ENCODE assay signal across 8 cellular contexts in the genomic region with DNA sequence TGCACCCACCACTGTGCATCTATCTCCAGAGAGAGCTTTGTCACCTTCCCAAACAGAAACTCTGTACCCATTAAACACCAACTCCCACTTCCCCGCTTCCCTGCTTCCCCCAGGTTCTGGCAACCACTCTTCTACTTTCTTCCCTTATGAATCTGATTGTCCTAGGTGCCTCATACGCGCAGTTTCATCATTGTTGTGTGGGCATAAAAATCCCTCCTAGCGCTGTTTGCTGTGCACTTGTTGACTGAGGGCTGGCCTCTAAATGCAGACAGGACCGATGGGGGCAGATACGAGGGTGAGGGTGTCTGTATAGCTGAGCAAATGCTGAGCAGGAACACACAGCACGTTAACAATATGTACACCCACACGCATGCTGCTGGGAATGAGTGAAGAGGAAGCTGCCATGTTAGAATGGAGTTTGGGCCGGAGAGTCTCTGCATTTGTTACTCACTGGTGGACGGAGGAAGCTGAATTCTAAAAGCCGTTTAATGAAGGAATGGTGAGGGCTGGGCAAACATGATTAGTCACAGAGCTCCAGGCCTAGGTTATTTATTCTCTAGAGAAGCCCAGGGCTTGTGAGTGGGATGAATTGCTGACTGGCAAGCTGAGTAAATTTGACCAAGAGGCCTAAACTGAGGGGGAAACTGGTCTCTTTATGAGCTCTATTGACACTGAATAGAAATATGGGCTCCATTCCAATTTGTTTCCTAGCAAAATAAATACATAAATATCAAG.
A peak's percentile ranks its signal among the peaks of the same experiment; 100 is the strongest.
DNase-seq lines count a peak whose midpoint lies in the region; ATAC-seq, FAIRE-seq and TF ChIP-seq lines count a peak whose summit lies in the region.

No MANE protein-coding gene starts in this region.

- no peak overlapping the region for H4K5ac ChIP-seq in mesendoderm (ENCODE audit: low read length)

- H3K9me3 ChIP-seq in ascending aorta (no peaks in the 10 kb centered on the region), ovary (no peaks in the 10 kb centered on the region)

- H3K9ac ChIP-seq in mesendoderm (ENCODE audit: low read length) = no peak overlapping the region

- H3K4ac ChIP-seq in mesendoderm (ENCODE audit: low read depth, low read length) = no peak overlapping the region

- no peak for ATAC-seq in HG02885 (IDR thresholded peaks at IDR 0.05; ENCODE audit: poor library complexity, unreplicated experiment)

- H3K27ac ChIP-seq in mesendoderm (ENCODE audit: low read depth, low read length) (no peak overlapping the region), ascending aorta (no peak overlapping the region), ovary (peak overlapping the region in 1 of 2 donors; percentile 32)

- H3K4me1 ChIP-seq in mesendoderm (ENCODE audit: control insufficient read depth, low read depth, low read length) (peaks cover 2% of the 10 kb centered on the region), ascending aorta (no peaks in the 10 kb centered on the region), ovary (ENCODE audit: insufficient read depth) (peaks cover 4% of the 10 kb centered on the region)

- H2BK5ac ChIP-seq in mesendoderm (ENCODE audit: low read length) = peak overlapping the region; percentile 41

- peak overlapping the region; percentile 70 for H3K56ac ChIP-seq in mesendoderm (ENCODE audit: low read length)

- H3K79me1 ChIP-seq in mesendoderm (ENCODE audit: low read length) = no peaks in the 10 kb centered on the region

- H3K4me3 ChIP-seq in AG10803 (ENCODE audit: low read length) (no peak overlapping the region), mesendoderm (ENCODE audit: low read length) (no peak overlapping the region), ascending aorta (no peak overlapping the region), ovary (no peak overlapping the region)

- H3K27me3 ChIP-seq in mesendoderm (ENCODE audit: insufficient read depth, low read length, poor library complexity) (no peaks in the 10 kb centered on the region), ascending aorta (no peaks in the 10 kb centered on the region), ovary (no peaks in the 10 kb centered on the region)

- no peak for TF ChIP-seq EP300 in ovary (IDR thresholded peaks at IDR 0.05)

- no peaks in the 10 kb centered on the region for H3K36me3 ChIP-seq in mesendoderm (ENCODE audit: control insufficient read depth, insufficient read depth, low read length)
- H3K36me3 ChIP-seq in ascending aorta = no peaks in the 10 kb centered on the region
- H3K36me3 ChIP-seq in ovary = no peaks in the 10 kb centered on the region

- no CpG with 5 or more reads among the region's 11 CpGs for WGBS in mesendoderm (ENCODE audit: extremely low coverage, insufficient coverage, low lambda C conversion rate)
- WGBS in ovary, 3 donors = 63 to 70% (median 67%) methylated on average over 11 of the region's 11 CpGs

- no peak overlapping the region for H2BK15ac ChIP-seq in mesendoderm (replicated peaks; ENCODE audit: low read depth)

- peak; percentile 53 for DNase-seq in AG10803 (ENCODE audit: low read depth)
- DNase-seq in NCI-H1436 treated with DMSO at 0.1 percent for 48 hours (lab: John Stamatoyannopoulos, UW) = peak; percentile 51
- DNase-seq in mesendoderm = peak; percentile 32
- no peak for DNase-seq in ascending aorta (ENCODE audit: low spot score in 2 of 2)
- no peak for DNase-seq in stimulated activated CD4-positive, alpha-beta T cell treated with anti-CD3 and anti-CD28 coated beads, Interleukin-4, amount 100 ng/mL, for 24 hours
- DNase-seq in ovary = no peak

- H3K18ac ChIP-seq in mesendoderm (ENCODE audit: low read length) = peak overlapping the region; percentile 68

- intact Hi-C loops in ascending aorta (cut with DNase I) (no loop called here), ovary (cut with DNase I) (no loop called here)

- H4K8ac ChIP-seq in mesendoderm (ENCODE audit: low read depth, low read length) = no peak overlapping the region

- H3K23ac ChIP-seq in mesendoderm (ENCODE audit: low read length) = no peak overlapping the region

- TF ChIP-seq CTCF in AG10803 (conservative IDR thresholded peaks at IDR 0.05; ENCODE audit: low read length) = no peak
- TF ChIP-seq CTCF in ascending aorta (IDR thresholded peaks at IDR 0.05) = no peak
- no peak for TF ChIP-seq CTCF in ovary (IDR thresholded peaks at IDR 0.05)

- peak; percentile 93 for FAIRE-seq in colon (lab: Jason Lieb, UNC)

- H2AK5ac ChIP-seq in mesendoderm (ENCODE audit: low read length) = no peak overlapping the region

- no peak for TF ChIP-seq POLR2A in ovary (IDR thresholded peaks at IDR 0.05)

- H3K4me2 ChIP-seq in mesendoderm (ENCODE audit: low read length) = no peak overlapping the region

- H2BK120ac ChIP-seq in mesendoderm (ENCODE audit: low read depth, low read length) = no peak overlapping the region

- no peaks in the 10 kb centered on the region for H3K79me2 ChIP-seq in mesendoderm (ENCODE audit: control insufficient read depth, insufficient read depth, low read length)

Comparison
In these comparisons a context has a peak if more than half of its experiments do, and no peak if none do; other contexts are left out.
1. DNase-seq: peak in AG10803 (single experiment), NCI-H1436 treated with DMSO at 0.1 percent for 48 hours (single experiment) and mesendoderm (single experiment); none in ascending aorta (0 of 2), stimulated activated CD4-positive, alpha-beta T cell treated with anti-CD3 and anti-CD28 coated beads, Interleukin-4, amount 100 ng/mL, for 24 hours (single experiment) and ovary (0 of 5).